In the genomic region with DNA sequence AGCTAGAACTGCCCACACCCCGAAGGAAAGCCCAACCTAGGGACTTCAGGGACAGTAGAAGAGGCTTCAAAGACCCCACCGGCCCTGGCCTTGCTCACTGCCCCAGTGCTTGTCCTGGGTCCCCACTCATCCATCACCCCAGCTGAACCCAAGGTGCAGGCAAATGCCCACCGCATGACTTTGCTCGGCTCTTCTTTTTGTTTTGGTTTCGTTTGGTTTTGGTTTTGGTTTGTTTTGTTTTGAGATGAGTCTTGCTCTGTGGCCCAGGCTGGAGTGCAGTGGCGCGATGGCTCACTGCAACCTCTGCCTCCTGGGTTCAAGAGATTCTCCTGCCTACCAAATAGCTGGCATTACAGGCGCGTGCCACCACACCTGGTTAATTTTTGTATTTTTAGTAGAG, we compare ENCODE assay signal across 1 cellular context.
TF ChIP-seq lines count a peak whose summit lies in the region.

No MANE protein-coding gene starts in this region.

TF ChIP-seq in GM12878, 131 proteins besides CTCF, POLR2A, EP300 and RAD21 (continued from another document and continues in another):
- TF ChIP-seq, protein P1, sequence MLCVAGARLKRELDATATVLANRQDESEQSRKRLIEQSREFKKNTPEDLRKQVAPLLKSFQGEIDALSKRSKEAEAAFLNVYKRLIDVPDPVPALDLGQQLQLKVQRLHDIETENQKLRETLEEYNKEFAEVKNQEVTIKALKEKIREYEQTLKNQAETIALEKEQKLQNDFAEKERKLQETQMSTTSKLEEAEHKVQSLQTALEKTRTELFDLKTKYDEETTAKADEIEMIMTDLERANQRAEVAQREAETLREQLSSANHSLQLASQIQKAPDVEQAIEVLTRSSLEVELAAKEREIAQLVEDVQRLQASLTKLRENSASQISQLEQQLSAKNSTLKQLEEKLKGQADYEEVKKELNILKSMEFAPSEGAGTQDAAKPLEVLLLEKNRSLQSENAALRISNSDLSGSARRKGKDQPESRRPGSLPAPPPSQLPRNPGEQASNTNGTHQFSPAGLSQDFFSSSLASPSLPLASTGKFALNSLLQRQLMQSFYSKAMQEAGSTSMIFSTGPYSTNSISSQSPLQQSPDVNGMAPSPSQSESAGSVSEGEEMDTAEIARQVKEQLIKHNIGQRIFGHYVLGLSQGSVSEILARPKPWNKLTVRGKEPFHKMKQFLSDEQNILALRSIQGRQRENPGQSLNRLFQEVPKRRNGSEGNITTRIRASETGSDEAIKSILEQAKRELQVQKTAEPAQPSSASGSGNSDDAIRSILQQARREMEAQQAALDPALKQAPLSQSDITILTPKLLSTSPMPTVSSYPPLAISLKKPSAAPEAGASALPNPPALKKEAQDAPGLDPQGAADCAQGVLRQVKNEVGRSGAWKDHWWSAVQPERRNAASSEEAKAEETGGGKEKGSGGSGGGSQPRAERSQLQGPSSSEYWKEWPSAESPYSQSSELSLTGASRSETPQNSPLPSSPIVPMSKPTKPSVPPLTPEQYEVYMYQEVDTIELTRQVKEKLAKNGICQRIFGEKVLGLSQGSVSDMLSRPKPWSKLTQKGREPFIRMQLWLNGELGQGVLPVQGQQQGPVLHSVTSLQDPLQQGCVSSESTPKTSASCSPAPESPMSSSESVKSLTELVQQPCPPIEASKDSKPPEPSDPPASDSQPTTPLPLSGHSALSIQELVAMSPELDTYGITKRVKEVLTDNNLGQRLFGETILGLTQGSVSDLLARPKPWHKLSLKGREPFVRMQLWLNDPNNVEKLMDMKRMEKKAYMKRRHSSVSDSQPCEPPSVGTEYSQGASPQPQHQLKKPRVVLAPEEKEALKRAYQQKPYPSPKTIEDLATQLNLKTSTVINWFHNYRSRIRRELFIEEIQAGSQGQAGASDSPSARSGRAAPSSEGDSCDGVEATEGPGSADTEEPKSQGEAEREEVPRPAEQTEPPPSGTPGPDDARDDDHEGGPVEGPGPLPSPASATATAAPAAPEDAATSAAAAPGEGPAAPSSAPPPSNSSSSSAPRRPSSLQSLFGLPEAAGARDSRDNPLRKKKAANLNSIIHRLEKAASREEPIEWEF (IDR thresholded peaks at IDR 0.05; ENCODE audit: insufficient replicate concordance, low read depth, low read length) = no peak
- TF ChIP-seq TCF3 (IDR thresholded peaks at IDR 0.05; ENCODE audit: borderline replicate concordance, insufficient read depth, low read depth, low read length) (no peak), RFX5 (IDR thresholded peaks at IDR 0.05; ENCODE audit: low read depth, low read length) (no peak), SMAD1 (IDR thresholded peaks at IDR 0.05; ENCODE audit: low read depth, partially characterized antibody) (no peak), CHD1 (IDR thresholded peaks at IDR 0.05; ENCODE audit: low read depth, low read length) (no peak), STAT3 (IDR thresholded peaks at IDR 0.05; ENCODE audit: low read depth, low read length) (no peak), KDM1A (IDR thresholded peaks at IDR 0.05; ENCODE audit: borderline replicate concordance) (no peak), ZNF622 (IDR thresholded peaks at IDR 0.05) (no peak), SUZ12 (IDR thresholded peaks at IDR 0.05; ENCODE audit: unreplicated experiment) (no peak), MEF2B (IDR thresholded peaks at IDR 0.05; ENCODE audit: partially characterized antibody, poor library complexity, severe bottlenecking) (no peak), BMI1 (IDR thresholded peaks at IDR 0.05; ENCODE audit: borderline replicate concordance) (no peak), MXI1 (IDR thresholded peaks at IDR 0.05; ENCODE audit: low read depth, low read length) (0 out of 2 replicates have a peak, but pooled peaks have one; percentile 40), HDAC6 (IDR thresholded peaks at IDR 0.05; ENCODE audit: unreplicated experiment) (no peak), POU2F2 (IDR thresholded peaks at IDR 0.05; ENCODE audit: borderline replicate concordance, low read depth, low read length) (peak; percentile 30; the same call in 1 of the 3 replicates), CREB1 (IDR thresholded peaks at IDR 0.05; ENCODE audit: low read depth) (no peak), RUNX3 (IDR thresholded peaks at IDR 0.05; ENCODE audit: low read length) (peak; percentile 78), PAX8 (IDR thresholded peaks at IDR 0.05) (no peak), MYC (IDR thresholded peaks at IDR 0.05; ENCODE audit: insufficient read depth, insufficient read length, insufficient replicate concordance, low read length, severe bottlenecking) (no peak), SP1 (IDR thresholded peaks at IDR 0.05; ENCODE audit: low read depth, low read length) (no peak), SPI1 (IDR thresholded peaks at IDR 0.05; ENCODE audit: borderline replicate concordance, insufficient read depth, low read depth, low read length) (no peak), ZBED1 (IDR thresholded peaks at IDR 0.05; ENCODE audit: borderline replicate concordance) (no peak), NBN (IDR thresholded peaks at IDR 0.05) (peak; percentile 85; the same call in 1 of the 2 replicates), RAD51 (IDR thresholded peaks at IDR 0.05) (peak; percentile 79), TAF1 (IDR thresholded peaks at IDR 0.05; ENCODE audit: borderline replicate concordance, low read depth, low read length) (peak; percentile 49; the same call in 1 of the 2 replicates), IRF4 (IDR thresholded peaks at IDR 0.05; ENCODE audit: low read depth, low read length) (no peak)
- TF ChIP-seq, protein P2, sequence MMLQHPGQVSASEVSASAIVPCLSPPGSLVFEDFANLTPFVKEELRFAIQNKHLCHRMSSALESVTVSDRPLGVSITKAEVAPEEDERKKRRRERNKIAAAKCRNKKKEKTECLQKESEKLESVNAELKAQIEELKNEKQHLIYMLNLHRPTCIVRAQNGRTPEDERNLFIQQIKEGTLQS (IDR thresholded peaks at IDR 0.05; ENCODE audit: borderline replicate concordance, extremely low read depth, low read depth, low read length) = no peak
- TF ChIP-seq, protein P3, sequence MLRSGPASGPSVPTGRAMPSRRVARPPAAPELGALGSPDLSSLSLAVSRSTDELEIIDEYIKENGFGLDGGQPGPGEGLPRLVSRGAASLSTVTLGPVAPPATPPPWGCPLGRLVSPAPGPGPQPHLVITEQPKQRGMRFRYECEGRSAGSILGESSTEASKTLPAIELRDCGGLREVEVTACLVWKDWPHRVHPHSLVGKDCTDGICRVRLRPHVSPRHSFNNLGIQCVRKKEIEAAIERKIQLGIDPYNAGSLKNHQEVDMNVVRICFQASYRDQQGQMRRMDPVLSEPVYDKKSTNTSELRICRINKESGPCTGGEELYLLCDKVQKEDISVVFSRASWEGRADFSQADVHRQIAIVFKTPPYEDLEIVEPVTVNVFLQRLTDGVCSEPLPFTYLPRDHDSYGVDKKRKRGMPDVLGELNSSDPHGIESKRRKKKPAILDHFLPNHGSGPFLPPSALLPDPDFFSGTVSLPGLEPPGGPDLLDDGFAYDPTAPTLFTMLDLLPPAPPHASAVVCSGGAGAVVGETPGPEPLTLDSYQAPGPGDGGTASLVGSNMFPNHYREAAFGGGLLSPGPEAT (IDR thresholded peaks at IDR 0.05; ENCODE audit: low read depth) = no peak
- TF ChIP-seq, protein P4, sequence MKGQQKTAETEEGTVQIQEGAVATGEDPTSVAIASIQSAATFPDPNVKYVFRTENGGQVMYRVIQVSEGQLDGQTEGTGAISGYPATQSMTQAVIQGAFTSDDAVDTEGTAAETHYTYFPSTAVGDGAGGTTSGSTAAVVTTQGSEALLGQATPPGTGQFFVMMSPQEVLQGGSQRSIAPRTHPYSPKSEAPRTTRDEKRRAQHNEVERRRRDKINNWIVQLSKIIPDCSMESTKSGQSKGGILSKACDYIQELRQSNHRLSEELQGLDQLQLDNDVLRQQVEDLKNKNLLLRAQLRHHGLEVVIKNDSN (IDR thresholded peaks at IDR 0.05; ENCODE audit: borderline replicate concordance, extremely low read length, insufficient read depth, low read depth, low read length) = peak; percentile 15
- TF ChIP-seq, protein P5, sequence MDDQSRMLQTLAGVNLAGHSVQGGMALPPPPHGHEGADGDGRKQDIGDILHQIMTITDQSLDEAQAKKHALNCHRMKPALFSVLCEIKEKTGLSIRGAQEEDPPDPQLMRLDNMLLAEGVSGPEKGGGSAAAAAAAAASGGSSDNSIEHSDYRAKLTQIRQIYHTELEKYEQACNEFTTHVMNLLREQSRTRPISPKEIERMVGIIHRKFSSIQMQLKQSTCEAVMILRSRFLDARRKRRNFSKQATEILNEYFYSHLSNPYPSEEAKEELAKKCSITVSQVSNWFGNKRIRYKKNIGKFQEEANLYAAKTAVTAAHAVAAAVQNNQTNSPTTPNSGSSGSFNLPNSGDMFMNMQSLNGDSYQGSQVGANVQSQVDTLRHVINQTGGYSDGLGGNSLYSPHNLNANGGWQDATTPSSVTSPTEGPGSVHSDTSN (IDR thresholded peaks at IDR 0.05; ENCODE audit: insufficient replicate concordance, low read depth, low read length) = peak; percentile 7
- TF ChIP-seq, protein P6, sequence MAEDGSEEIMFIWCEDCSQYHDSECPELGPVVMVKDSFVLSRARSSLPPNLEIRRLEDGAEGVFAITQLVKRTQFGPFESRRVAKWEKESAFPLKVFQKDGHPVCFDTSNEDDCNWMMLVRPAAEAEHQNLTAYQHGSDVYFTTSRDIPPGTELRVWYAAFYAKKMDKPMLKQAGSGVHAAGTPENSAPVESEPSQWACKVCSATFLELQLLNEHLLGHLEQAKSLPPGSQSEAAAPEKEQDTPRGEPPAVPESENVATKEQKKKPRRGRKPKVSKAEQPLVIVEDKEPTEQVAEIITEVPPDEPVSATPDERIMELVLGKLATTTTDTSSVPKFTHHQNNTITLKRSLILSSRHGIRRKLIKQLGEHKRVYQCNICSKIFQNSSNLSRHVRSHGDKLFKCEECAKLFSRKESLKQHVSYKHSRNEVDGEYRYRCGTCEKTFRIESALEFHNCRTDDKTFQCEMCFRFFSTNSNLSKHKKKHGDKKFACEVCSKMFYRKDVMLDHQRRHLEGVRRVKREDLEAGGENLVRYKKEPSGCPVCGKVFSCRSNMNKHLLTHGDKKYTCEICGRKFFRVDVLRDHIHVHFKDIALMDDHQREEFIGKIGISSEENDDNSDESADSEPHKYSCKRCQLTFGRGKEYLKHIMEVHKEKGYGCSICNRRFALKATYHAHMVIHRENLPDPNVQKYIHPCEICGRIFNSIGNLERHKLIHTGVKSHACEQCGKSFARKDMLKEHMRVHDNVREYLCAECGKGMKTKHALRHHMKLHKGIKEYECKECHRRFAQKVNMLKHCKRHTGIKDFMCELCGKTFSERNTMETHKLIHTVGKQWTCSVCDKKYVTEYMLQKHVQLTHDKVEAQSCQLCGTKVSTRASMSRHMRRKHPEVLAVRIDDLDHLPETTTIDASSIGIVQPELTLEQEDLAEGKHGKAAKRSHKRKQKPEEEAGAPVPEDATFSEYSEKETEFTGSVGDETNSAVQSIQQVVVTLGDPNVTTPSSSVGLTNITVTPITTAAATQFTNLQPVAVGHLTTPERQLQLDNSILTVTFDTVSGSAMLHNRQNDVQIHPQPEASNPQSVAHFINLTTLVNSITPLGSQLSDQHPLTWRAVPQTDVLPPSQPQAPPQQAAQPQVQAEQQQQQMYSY (CRISPR knock-in tag; IDR thresholded peaks at IDR 0.05) = no peak
- TF ChIP-seq, protein P7, sequence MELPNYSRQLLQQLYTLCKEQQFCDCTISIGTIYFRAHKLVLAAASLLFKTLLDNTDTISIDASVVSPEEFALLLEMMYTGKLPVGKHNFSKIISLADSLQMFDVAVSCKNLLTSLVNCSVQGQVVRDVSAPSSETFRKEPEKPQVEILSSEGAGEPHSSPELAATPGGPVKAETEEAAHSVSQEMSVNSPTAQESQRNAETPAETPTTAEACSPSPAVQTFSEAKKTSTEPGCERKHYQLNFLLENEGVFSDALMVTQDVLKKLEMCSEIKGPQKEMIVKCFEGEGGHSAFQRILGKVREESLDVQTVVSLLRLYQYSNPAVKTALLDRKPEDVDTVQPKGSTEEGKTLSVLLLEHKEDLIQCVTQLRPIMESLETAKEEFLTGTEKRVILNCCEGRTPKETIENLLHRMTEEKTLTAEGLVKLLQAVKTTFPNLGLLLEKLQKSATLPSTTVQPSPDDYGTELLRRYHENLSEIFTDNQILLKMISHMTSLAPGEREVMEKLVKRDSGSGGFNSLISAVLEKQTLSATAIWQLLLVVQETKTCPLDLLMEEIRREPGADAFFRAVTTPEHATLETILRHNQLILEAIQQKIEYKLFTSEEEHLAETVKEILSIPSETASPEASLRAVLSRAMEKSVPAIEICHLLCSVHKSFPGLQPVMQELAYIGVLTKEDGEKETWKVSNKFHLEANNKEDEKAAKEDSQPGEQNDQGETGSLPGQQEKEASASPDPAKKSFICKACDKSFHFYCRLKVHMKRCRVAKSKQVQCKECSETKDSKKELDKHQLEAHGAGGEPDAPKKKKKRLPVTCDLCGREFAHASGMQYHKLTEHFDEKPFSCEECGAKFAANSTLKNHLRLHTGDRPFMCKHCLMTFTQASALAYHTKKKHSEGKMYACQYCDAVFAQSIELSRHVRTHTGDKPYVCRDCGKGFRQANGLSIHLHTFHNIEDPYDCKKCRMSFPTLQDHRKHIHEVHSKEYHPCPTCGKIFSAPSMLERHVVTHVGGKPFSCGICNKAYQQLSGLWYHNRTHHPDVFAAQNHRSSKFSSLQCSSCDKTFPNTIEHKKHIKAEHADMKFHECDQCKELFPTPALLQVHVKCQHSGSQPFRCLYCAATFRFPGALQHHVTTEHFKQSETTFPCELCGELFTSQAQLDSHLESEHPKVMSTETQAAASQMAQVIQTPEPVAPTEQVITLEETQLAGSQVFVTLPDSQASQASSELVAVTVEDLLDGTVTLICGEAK (IDR thresholded peaks at IDR 0.05; ENCODE audit: borderline replicate concordance) = no peak
- TF ChIP-seq, protein P8, sequence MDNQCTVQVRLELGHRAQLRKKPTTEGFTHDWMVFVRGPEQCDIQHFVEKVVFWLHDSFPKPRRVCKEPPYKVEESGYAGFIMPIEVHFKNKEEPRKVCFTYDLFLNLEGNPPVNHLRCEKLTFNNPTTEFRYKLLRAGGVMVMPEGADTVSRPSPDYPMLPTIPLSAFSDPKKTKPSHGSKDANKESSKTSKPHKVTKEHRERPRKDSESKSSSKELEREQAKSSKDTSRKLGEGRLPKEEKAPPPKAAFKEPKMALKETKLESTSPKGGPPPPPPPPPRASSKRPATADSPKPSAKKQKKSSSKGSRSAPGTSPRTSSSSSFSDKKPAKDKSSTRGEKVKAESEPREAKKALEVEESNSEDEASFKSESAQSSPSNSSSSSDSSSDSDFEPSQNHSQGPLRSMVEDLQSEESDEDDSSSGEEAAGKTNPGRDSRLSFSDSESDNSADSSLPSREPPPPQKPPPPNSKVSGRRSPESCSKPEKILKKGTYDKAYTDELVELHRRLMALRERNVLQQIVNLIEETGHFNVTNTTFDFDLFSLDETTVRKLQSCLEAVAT (IDR thresholded peaks at IDR 0.05) = peak; percentile 87
- TF ChIP-seq, protein P9, sequence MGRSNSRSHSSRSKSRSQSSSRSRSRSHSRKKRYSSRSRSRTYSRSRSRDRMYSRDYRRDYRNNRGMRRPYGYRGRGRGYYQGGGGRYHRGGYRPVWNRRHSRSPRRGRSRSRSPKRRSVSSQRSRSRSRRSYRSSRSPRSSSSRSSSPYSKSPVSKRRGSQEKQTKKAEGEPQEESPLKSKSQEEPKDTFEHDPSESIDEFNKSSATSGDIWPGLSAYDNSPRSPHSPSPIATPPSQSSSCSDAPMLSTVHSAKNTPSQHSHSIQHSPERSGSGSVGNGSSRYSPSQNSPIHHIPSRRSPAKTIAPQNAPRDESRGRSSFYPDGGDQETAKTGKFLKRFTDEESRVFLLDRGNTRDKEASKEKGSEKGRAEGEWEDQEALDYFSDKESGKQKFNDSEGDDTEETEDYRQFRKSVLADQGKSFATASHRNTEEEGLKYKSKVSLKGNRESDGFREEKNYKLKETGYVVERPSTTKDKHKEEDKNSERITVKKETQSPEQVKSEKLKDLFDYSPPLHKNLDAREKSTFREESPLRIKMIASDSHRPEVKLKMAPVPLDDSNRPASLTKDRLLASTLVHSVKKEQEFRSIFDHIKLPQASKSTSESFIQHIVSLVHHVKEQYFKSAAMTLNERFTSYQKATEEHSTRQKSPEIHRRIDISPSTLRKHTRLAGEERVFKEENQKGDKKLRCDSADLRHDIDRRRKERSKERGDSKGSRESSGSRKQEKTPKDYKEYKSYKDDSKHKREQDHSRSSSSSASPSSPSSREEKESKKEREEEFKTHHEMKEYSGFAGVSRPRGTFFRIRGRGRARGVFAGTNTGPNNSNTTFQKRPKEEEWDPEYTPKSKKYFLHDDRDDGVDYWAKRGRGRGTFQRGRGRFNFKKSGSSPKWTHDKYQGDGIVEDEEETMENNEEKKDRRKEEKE (IDR thresholded peaks at IDR 0.05) = no peak
